Comparison of ENCODE assay signal across 34 cellular contexts in the genomic region with DNA sequence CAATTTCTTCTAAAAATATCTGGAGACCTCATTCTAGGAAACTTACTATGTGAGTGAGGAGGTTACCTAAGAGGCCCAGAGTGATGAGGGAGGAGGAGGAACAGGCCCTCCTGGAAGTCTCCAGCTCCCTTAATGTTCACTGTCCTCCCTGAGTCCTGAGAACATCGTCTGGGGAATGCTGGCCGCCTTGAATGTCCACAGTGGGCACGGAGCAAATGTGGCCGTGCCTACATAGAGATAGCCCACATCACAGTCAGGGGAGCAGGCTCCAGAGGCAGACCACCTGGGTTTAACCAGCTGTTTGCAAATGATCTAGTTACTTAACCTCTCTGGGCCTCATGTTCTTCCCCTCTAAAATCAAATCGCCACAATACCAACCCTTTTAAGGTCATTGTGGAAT.
"Had no signal": no experiment of that assay in that cellular context is flagged by ENCODE, and none has a peak within 500 bp of the region (broad histone marks: within the 10 kb centered on the region; RNA-seq: fewer than 3 reads in every experiment).

No MANE protein-coding gene starts in this region.

- H3K9me3 ChIP-seq: neutrophil, ovary, prostate gland, thoracic aorta, upper lobe of left lung had no signal

- H3K27ac ChIP-seq: neutrophil, ovary, prostate gland, skin epidermis, thoracic aorta, upper lobe of left lung had no signal

- H3K27ac Mint-ChIP-seq: activated CD4-positive, alpha-beta memory T cell treated with anti-CD3 and anti-CD28 coated beads for 36 hours; activated naive CD8-positive, alpha-beta T cell treated with anti-CD3 and anti-CD28 coated beads, Interleukin-2, amount 50 U/mL, for 24 hours; activated T-cell treated with anti-CD3 and anti-CD28 coated beads, Interleukin-2, amount 50 U/mL, for 24 hours; activated T-helper 17 cell treated with anti-CD3 and anti-CD28 coated beads, Interleukin-2, amount 50 U/mL, for 72 hours; effector memory CD8-positive, alpha-beta T cell; stimulated activated effector memory CD8-positive, alpha-beta T cell treated with anti-CD3 and anti-CD28 coated beads, Interleukin-12 subunit alpha, Interleukin-12 subunit beta, amount 100 ng/mL, for 72 hours; stimulated activated naive CD8-positive, alpha-beta T cell treated with anti-CD3 and anti-CD28 coated beads, Interleukin-15, Interleukin-2, amounts not matched to agents 100 ng/mL and 50 ng/mL, for 24 hours; T-helper 1 cell treated with Interleukin-12 subunit alpha and Interleukin-12 subunit beta and Interleukin-4 antibody, amounts not matched to agents 30 μg/mL and 1 μg/mL, for 36 hours had no signal

- H3K36me3 Mint-ChIP-seq: activated CD4-positive, alpha-beta memory T cell treated with anti-CD3 and anti-CD28 coated beads for 36 hours; natural killer cell treated with Interleukin-12 subunit alpha and Interleukin-12 subunit beta and Interleukin-15 and Interleukin-18, amount 100 ng/mL, for 72 hours; stimulated activated effector memory CD8-positive, alpha-beta T cell treated with anti-CD3 and anti-CD28 coated beads, Interleukin-12 subunit alpha, Interleukin-12 subunit beta, amount 100 ng/mL, for 72 hours had no signal

- H3K4me3 Mint-ChIP-seq: activated CD4-positive, alpha-beta memory T cell treated with anti-CD3 and anti-CD28 coated beads for 36 hours; activated CD4-positive, alpha-beta T cell treated with anti-CD3 and anti-CD28 coated beads, Interleukin-2, amount 10 ng/mL, durations not matched to agents 24 days and 14 days; activated naive CD4-positive, alpha-beta T cell treated with anti-CD3 and anti-CD28 coated beads, Interleukin-2, amount 50 U/mL, for 24 hours; activated naive CD8-positive, alpha-beta T cell treated with anti-CD3 and anti-CD28 coated beads, Interleukin-2, amount 50 U/mL, for 24 hours; activated T-cell treated with anti-CD3 and anti-CD28 coated beads, Interleukin-2, amount 50 U/mL, for 24 hours; activated T-helper 17 cell treated with anti-CD3 and anti-CD28 coated beads, Interleukin-2, amount 50 U/mL, for 72 hours; effector memory CD8-positive, alpha-beta T cell; immature natural killer cell; natural killer cell treated with Interleukin-12 subunit alpha and Interleukin-12 subunit beta and Interleukin-15 and Interleukin-18, amount 100 ng/mL, for 72 hours; stimulated activated effector memory CD8-positive, alpha-beta T cell treated with anti-CD3 and anti-CD28 coated beads, Interleukin-12 subunit alpha, Interleukin-12 subunit beta, amount 100 ng/mL, for 72 hours; stimulated activated naive CD8-positive, alpha-beta T cell treated with anti-CD3 and anti-CD28 coated beads, Interleukin-15, Interleukin-2, amounts not matched to agents 100 ng/mL and 50 ng/mL, for 24 hours; T-helper 1 cell treated with Interleukin-12 subunit alpha and Interleukin-12 subunit beta and Interleukin-4 antibody, amounts not matched to agents 30 μg/mL and 1 μg/mL, for 36 hours had no signal

- H3K27me3 ChIP-seq: neutrophil, ovary, upper lobe of left lung had no signal

- FAIRE-seq: kidney had no signal

- ATAC-seq: activated naive CD8-positive, alpha-beta T cell treated with anti-CD3 and anti-CD28 coated beads, Interleukin-2, amount 50 U/mL, for 24 hours; activated T-helper 17 cell treated with anti-CD3 and anti-CD28 coated beads, Interleukin-2, amount 50 U/mL, for 72 hours; effector memory CD8-positive, alpha-beta T cell; left colon; sciatic nerve; stimulated activated effector memory CD8-positive, alpha-beta T cell treated with anti-CD3 and anti-CD28 coated beads, Interleukin-12 subunit alpha, Interleukin-12 subunit beta, amount 100 ng/mL, for 72 hours had no signal

- H3K36me3 ChIP-seq: neutrophil, ovary, prostate gland, upper lobe of left lung had no signal

- H3K9me3 Mint-ChIP-seq: activated CD4-positive, alpha-beta memory T cell treated with anti-CD3 and anti-CD28 coated beads for 36 hours; activated CD4-positive, alpha-beta T cell treated with anti-CD3 and anti-CD28 coated beads, Interleukin-2, amount 10 ng/mL, durations not matched to agents 24 days and 14 days; activated naive CD4-positive, alpha-beta T cell treated with anti-CD3 and anti-CD28 coated beads, Interleukin-2, amount 50 U/mL, for 24 hours; activated naive CD8-positive, alpha-beta T cell treated with anti-CD3 and anti-CD28 coated beads, Interleukin-2, amount 50 U/mL, for 24 hours; activated T-cell treated with anti-CD3 and anti-CD28 coated beads, Interleukin-2, amount 50 U/mL, for 24 hours; activated T-helper 17 cell treated with anti-CD3 and anti-CD28 coated beads, Interleukin-2, amount 50 U/mL, for 72 hours; effector memory CD8-positive, alpha-beta T cell; immature natural killer cell; natural killer cell treated with Interleukin-12 subunit alpha and Interleukin-12 subunit beta and Interleukin-15 and Interleukin-18, amount 100 ng/mL, for 72 hours; stimulated activated effector memory CD8-positive, alpha-beta T cell treated with anti-CD3 and anti-CD28 coated beads, Interleukin-12 subunit alpha, Interleukin-12 subunit beta, amount 100 ng/mL, for 72 hours; stimulated activated naive CD8-positive, alpha-beta T cell treated with anti-CD3 and anti-CD28 coated beads, Interleukin-15, Interleukin-2, amounts not matched to agents 100 ng/mL and 50 ng/mL, for 24 hours; T-helper 1 cell treated with Interleukin-12 subunit alpha and Interleukin-12 subunit beta and Interleukin-4 antibody, amounts not matched to agents 30 μg/mL and 1 μg/mL, for 36 hours had no signal

- H3K4me3 ChIP-seq: ovary, prostate gland, skin epidermis, thoracic aorta, upper lobe of left lung had no signal

- DNase-seq: activated CD4-positive, alpha-beta memory T cell treated with anti-CD3 and anti-CD28 coated beads for 36 hours; activated CD4-positive, alpha-beta T cell treated with anti-CD3 and anti-CD28 coated beads, Interleukin-2, amount 10 ng/mL, durations not matched to agents 24 days and 14 days; activated CD4-positive, CD25-positive, alpha-beta regulatory T cell treated with anti-CD3 and anti-CD28 coated beads, Interleukin-2, amount 50 U/mL, for 72 hours; activated CD8-positive, alpha-beta memory T cell treated with anti-CD3 and anti-CD28 coated beads, Interleukin-2, amount 50 U/mL, for 48 hours; activated naive CD8-positive, alpha-beta T cell treated with anti-CD3 and anti-CD28 coated beads, Interleukin-2, amount 50 U/mL, for 24 hours; activated T-cell treated with anti-CD3 and anti-CD28 coated beads, Interleukin-2, amount 50 U/mL, for 24 hours; amygdala; caudate nucleus; cortex of kidney; effector memory CD8-positive, alpha-beta T cell; foreskin fibroblast; head of caudate nucleus; hypothalamus; immature natural killer cell; kidney; left colon; midbrain; ovary; retina; stimulated activated CD4-positive, alpha-beta T cell treated with anti-CD3 and anti-CD28 coated beads, Interleukin-12 subunit alpha, Interleukin-12 subunit beta, amount 100 ng/mL, for 4 hours; stimulated activated CD4-positive, alpha-beta T cell treated with anti-CD3 and anti-CD28 coated beads, Interleukin-4, amount 100 ng/mL, for 24 hours; T1000; upper lobe of left lung had no signal

- H3K4me1 ChIP-seq: prostate gland, upper lobe of left lung had no signal

- H3K27me3 Mint-ChIP-seq: activated CD4-positive, alpha-beta memory T cell treated with anti-CD3 and anti-CD28 coated beads for 36 hours; activated CD4-positive, alpha-beta T cell treated with anti-CD3 and anti-CD28 coated beads, Interleukin-2, amount 10 ng/mL, durations not matched to agents 24 days and 14 days; activated naive CD4-positive, alpha-beta T cell treated with anti-CD3 and anti-CD28 coated beads, Interleukin-2, amount 50 U/mL, for 24 hours; activated naive CD8-positive, alpha-beta T cell treated with anti-CD3 and anti-CD28 coated beads, Interleukin-2, amount 50 U/mL, for 24 hours; activated T-cell treated with anti-CD3 and anti-CD28 coated beads, Interleukin-2, amount 50 U/mL, for 24 hours; activated T-helper 17 cell treated with anti-CD3 and anti-CD28 coated beads, Interleukin-2, amount 50 U/mL, for 72 hours; effector memory CD8-positive, alpha-beta T cell; natural killer cell treated with Interleukin-12 subunit alpha and Interleukin-12 subunit beta and Interleukin-15 and Interleukin-18, amount 100 ng/mL, for 72 hours; stimulated activated naive CD8-positive, alpha-beta T cell treated with anti-CD3 and anti-CD28 coated beads, Interleukin-15, Interleukin-2, amounts not matched to agents 100 ng/mL and 50 ng/mL, for 24 hours had no signal
